ENCODE assay signal across 8 cellular contexts in genomic region chr1:112957133-112957812, GRCh38. TPM values are rescaled to one million over a fixed set of nuclear protein-coding genes. Genes with fewer than 3 reads are reported as not detected.
DNase-seq lines count a peak whose midpoint lies in the region; ATAC-seq and TF ChIP-seq lines count a peak whose summit lies in the region.

No MANE protein-coding gene starts in this region.

- in situ Hi-C loops in transverse colon (cut with MboI; ENCODE audit: low pct_ligation_motif_present in 1 of 4, low pct_unique_long_range_greater_than_20kb in 1 of 4, low sequenced_read_pairs in 3 of 4), result no loop called here

- H3K4me1 ChIP-seq in BLaER1 (peaks cover 50% of the 10 kb centered on the region), NT2/D1 (ENCODE audit: insufficient read depth, insufficient read length) (no peaks in the 10 kb centered on the region), neuronal stem cell (ENCODE audit: control insufficient read depth in 2 of 2, insufficient read depth in 1 of 2, low read depth in 1 of 2, low read length in 2 of 2) (peaks cover 4 to 7% of the 10 kb centered on the region in 2 donors), transverse colon (peaks cover 5 to 47% (median 26%) of the 10 kb centered on the region in 4 donors)

- H2AK5ac ChIP-seq in neuronal stem cell (ENCODE audit: low read depth, low read length), result no peak overlapping the region

- no peak overlapping the region for H3K14ac ChIP-seq in neuronal stem cell (ENCODE audit: low read length)

- peak overlapping the region; percentile 84 for H3K4me3 ChIP-seq in BLaER1
- H3K4me3 ChIP-seq in NT2/D1 (ENCODE audit: insufficient read length, low read depth), result peak overlapping the region; percentile 100
- H3K4me3 ChIP-seq in neuronal stem cell (ENCODE audit: low read length in 2 of 2), result peak overlapping the region; percentile 92 to 98
- H3K4me3 ChIP-seq in transverse colon, result peak overlapping the region; percentile 42 to 80 (median 64)

- no peak overlapping the region for H3K18ac ChIP-seq in neuronal stem cell (ENCODE audit: low read length)

- no peak for TF ChIP-seq CTCF in transverse colon (IDR thresholded peaks at IDR 0.05)

- DNase-seq in NT2/D1 (ENCODE audit: low read depth, low spot score), result peak; percentile 66
- DNase-seq in activated T-cell treated with anti-CD3 and anti-CD28 coated beads, Interleukin-2, amount 50 U/mL, for 1 hour, result peak; percentile 32
- peak; percentile 86 for DNase-seq in fibroblast of the conjunctiva (ENCODE audit: low read depth)
- no peak for DNase-seq in neuronal stem cell (ENCODE audit: low spot score)
- DNase-seq in transverse colon, result peak; percentile 23

- peak; percentile 35 for ATAC-seq in GM19025 (IDR thresholded peaks at IDR 0.05; ENCODE audit: low read depth, unreplicated experiment)
- ATAC-seq in HG03342 (IDR thresholded peaks at IDR 0.05; ENCODE audit: unreplicated experiment), result peak; percentile 50

- intact Hi-C loops in transverse colon (cut with DNase I; ENCODE audit: low total_unique reads), result loop anchor here (5.0 kb wide), 1 partner anchor 40 kb away; no protein-coding TSS in a partner anchor

- peak overlapping the region; percentile 96 for H2AFZ ChIP-seq in neuronal stem cell (ENCODE audit: low read length)

- peaks cover 3% of the 10 kb centered on the region for H3K79me1 ChIP-seq in neuronal stem cell (ENCODE audit: low read depth, low read length)

- no peak for TF ChIP-seq POLR2A in transverse colon (IDR thresholded peaks at IDR 0.05)

- H4K91ac ChIP-seq in neuronal stem cell (ENCODE audit: low read depth, low read length, poor library complexity), result no peak overlapping the region

- no peak overlapping the region for H4K8ac ChIP-seq in neuronal stem cell (ENCODE audit: low read depth, low read length)

- H3K9ac ChIP-seq in BLaER1, result peak overlapping the region; percentile 92
- H3K9ac ChIP-seq in NT2/D1 (ENCODE audit: insufficient read length, low read depth), result peak overlapping the region; percentile 100
- H3K9ac ChIP-seq in neuronal stem cell (ENCODE audit: low read depth, low read length, poor library complexity), result no peak overlapping the region

- no peak overlapping the region for H2BK12ac ChIP-seq in neuronal stem cell (ENCODE audit: low read length)

- no peak overlapping the region for H2BK15ac ChIP-seq in neuronal stem cell (ENCODE audit: low read length)

- no peak for TF ChIP-seq EP300 in transverse colon (IDR thresholded peaks at IDR 0.05; ENCODE audit: low read depth)

- peaks cover 33% of the 10 kb centered on the region for H4K20me1 ChIP-seq in BLaER1

- H3K23ac ChIP-seq in neuronal stem cell (ENCODE audit: low read depth, low read length, poor library complexity), result no peak overlapping the region

- H2BK5ac ChIP-seq in neuronal stem cell (ENCODE audit: low read length), result no peak overlapping the region

- no peak overlapping the region for H2BK120ac ChIP-seq in neuronal stem cell (ENCODE audit: low read depth, low read length)

- H3K4ac ChIP-seq in neuronal stem cell (ENCODE audit: low read length), result no peak overlapping the region

- H3K4me2 ChIP-seq in BLaER1 (peak overlapping the region; percentile 84), neuronal stem cell (ENCODE audit: insufficient read depth, low read length, poor library complexity, severe bottlenecking) (peak overlapping the region; percentile 95)

- H3K27ac ChIP-seq in BLaER1 (peak overlapping the region; percentile 91), neuronal stem cell (replicated peaks; ENCODE audit: low read length) (no peak overlapping the region), transverse colon (peak overlapping the region; percentile 87 to 95 (median 91))

- peaks cover 29% of the 10 kb centered on the region for H3K36me3 ChIP-seq in BLaER1
- H3K36me3 ChIP-seq in NT2/D1 (ENCODE audit: insufficient read depth, insufficient read length, low read length), result peaks cover 47% of the 10 kb centered on the region
- H3K36me3 ChIP-seq in neuronal stem cell (replicated peaks in 1 of 2; ENCODE audit: control insufficient read depth in 2 of 2, insufficient read depth in 2 of 2, low read length in 2 of 2), result peaks cover 0 to 37% of the 10 kb centered on the region in 2 donors
- H3K36me3 ChIP-seq in transverse colon, result no peaks in the 10 kb centered on the region

- H3K27me3 ChIP-seq in BLaER1, result no peaks in the 10 kb centered on the region
- H3K27me3 ChIP-seq in NT2/D1 (ENCODE audit: insufficient read depth, insufficient read length), result no peaks in the 10 kb centered on the region
- no peaks in the 10 kb centered on the region for H3K27me3 ChIP-seq in neuronal stem cell (ENCODE audit: control insufficient read depth in 3 of 3, insufficient read depth in 3 of 3, low read depth in 1 of 3, low read length in 3 of 3)
- H3K27me3 ChIP-seq in transverse colon, result no peaks in the 10 kb centered on the region

- WGBS in neuronal stem cell (ENCODE audit: extremely low coverage in 2 of 2, insufficient read length in 2 of 2, insufficient replicate concordance in 1 of 2), 2 donors, result no CpG with 5 or more reads among the region's 11 CpGs
- 20 to 41% methylated on average over 4 to 11 of the region's 11 CpGs for WGBS in transverse colon (ENCODE audit: low coverage in 1 of 2), 2 donors

- H3K9me3 ChIP-seq in BLaER1 (no peaks in the 10 kb centered on the region), NT2/D1 (ENCODE audit: insufficient read depth, low read length) (no peaks in the 10 kb centered on the region), neuronal stem cell (replicated peaks in 1 of 2; ENCODE audit: control insufficient read depth in 2 of 2, insufficient read depth in 1 of 2, low read depth in 1 of 2, low read length in 2 of 2) (peaks cover 0 to 7% of the 10 kb centered on the region in 2 donors), transverse colon (no peaks in the 10 kb centered on the region)

RNA-seq across cellular contexts. Expression of gene SLC16A1, which starts 1.3 kb away (rescaled TPM):
- polyA plus RNA-seq in neuronal stem cell (2013, experiment 1 of 2), result 78.4 TPM
- 80.4 TPM for polyA plus RNA-seq in neuronal stem cell (2013, experiment 2 of 2)
- 100 to 1,000 TPM in 2 of 4 donors, 10 to 100 TPM in 2; 21.5 to 177 (median 109) TPM for total RNA-seq in transverse colon
